ENCODE assay signal across 11 cellular contexts in genomic region chr9:36207016-36207415, GRCh38. TPM values are rescaled to one million over a fixed set of nuclear protein-coding genes. Genes with fewer than 3 reads are reported as not detected.
DNase-seq lines count a peak whose midpoint lies in the region; ATAC-seq and TF ChIP-seq lines count a peak whose summit lies in the region.
"Had no signal": no experiment of that assay in that cellular context is flagged by ENCODE, and none has a peak within 500 bp of the region (broad histone marks: within the 10 kb centered on the region; RNA-seq: fewer than 3 reads in every experiment).

No MANE protein-coding gene starts in this region.

- peak overlapping the region in 9 of 12 donors; percentile 6 to 50 (median 31) for H3K27ac ChIP-seq in heart left ventricle
- H3K27ac ChIP-seq in mesendoderm (ENCODE audit: low read depth, low read length), result no peak overlapping the region
- H3K27ac ChIP-seq in upper lobe of right lung, result no peak overlapping the region

- H3K36me3 ChIP-seq in heart left ventricle (peaks cover 0 to 100% (median 84%) of the 10 kb centered on the region in 9 donors), mesendoderm (ENCODE audit: control insufficient read depth, insufficient read depth, low read length) (peaks cover 26% of the 10 kb centered on the region), upper lobe of right lung (peaks cover 99% of the 10 kb centered on the region)

- H3K79me2 ChIP-seq in mesendoderm (ENCODE audit: control insufficient read depth, insufficient read depth, low read length), result peaks cover 36% of the 10 kb centered on the region

- WGBS in heart left ventricle, 4 donors, result 47 to 74% (median 59%) methylated on average over 4 of the region's 4 CpGs
- WGBS in mesendoderm (ENCODE audit: extremely low coverage, insufficient coverage, low lambda C conversion rate), result no CpG with 5 or more reads among the region's 4 CpGs

- no peak overlapping the region for H3K4ac ChIP-seq in mesendoderm (ENCODE audit: low read depth, low read length)

- H2AK5ac ChIP-seq in mesendoderm (ENCODE audit: low read length), result no peak overlapping the region

- no peak overlapping the region for H2BK5ac ChIP-seq in mesendoderm (ENCODE audit: low read length)

- H3K9ac ChIP-seq in mesendoderm (ENCODE audit: low read length), result no peak overlapping the region

- intact Hi-C loops in heart left ventricle (cut with DNase I), result loop anchor here in 2 of 10 donors (5.0 to 10.0 kb wide), 3 partner anchors 48 to 120 kb away; partner anchors contain the start of gene GNE (in 1 of the 2)
- intact Hi-C loops in cardiac septum (cut with DNase I), result no loop called here
- intact Hi-C loops in upper lobe of right lung (cut with DNase I), result no loop called here

- H3K4me3 ChIP-seq in heart left ventricle (no peak overlapping the region), mesendoderm (ENCODE audit: low read length) (no peak overlapping the region), upper lobe of right lung (no peak overlapping the region)

- no peak overlapping the region for H3K4me3 Mint-ChIP-seq in brain
- H3K4me3 Mint-ChIP-seq: IgD-negative memory B cell had no signal

- TF ChIP-seq CTCF in heart left ventricle (IDR thresholded peaks at IDR 0.05) (no peak), brain (conservative IDR thresholded peaks at IDR 0.05) (no peak), upper lobe of right lung (IDR thresholded peaks at IDR 0.05) (no peak)

- no peak for DNase-seq in heart left ventricle
- no peak for DNase-seq in cardiac septum (ENCODE audit: low spot score)
- DNase-seq in mesendoderm, result peak; percentile 15
- DNase-seq in upper lobe of right lung, result no peak
- no peak for DNase-seq in DMS 273 treated with DMSO at 0.1 percent for 48 hours (lab: John Stamatoyannopoulos, UW)
- no peak for DNase-seq in NCI-H82 (lab: John Stamatoyannopoulos, UW)
- DNase-seq in T-helper 2 cell, result no peak
- DNase-seq: activated CD4-positive, CD25-positive, alpha-beta regulatory T cell treated with anti-CD3 and anti-CD28 coated beads, Interleukin-2, amount 50 U/mL, for 72 hours had no signal

- H3K27me3 Mint-ChIP-seq in brain, result no peaks in the 10 kb centered on the region
- H3K27me3 Mint-ChIP-seq: IgD-negative memory B cell had no signal

- no peak overlapping the region for H2BK120ac ChIP-seq in mesendoderm (ENCODE audit: low read depth, low read length)

- H3K79me1 ChIP-seq in mesendoderm (ENCODE audit: low read length), result peaks cover 33% of the 10 kb centered on the region

- no peak overlapping the region for H3K18ac ChIP-seq in mesendoderm (ENCODE audit: low read length)

- H3K4me2 ChIP-seq in mesendoderm (ENCODE audit: low read length), result no peak overlapping the region

- H3K36me3 Mint-ChIP-seq in brain, result peaks cover 92% of the 10 kb centered on the region

- H3K4me1 ChIP-seq in heart left ventricle, result peaks cover 0 to 68% (median 55%) of the 10 kb centered on the region in 12 donors
- H3K4me1 ChIP-seq in mesendoderm (ENCODE audit: control insufficient read depth, low read depth, low read length), result no peaks in the 10 kb centered on the region
- H3K4me1 ChIP-seq in upper lobe of right lung, result peaks cover 39% of the 10 kb centered on the region

- H3K27me3 ChIP-seq in heart left ventricle (no peaks in the 10 kb centered on the region), mesendoderm (ENCODE audit: insufficient read depth, low read length, poor library complexity) (no peaks in the 10 kb centered on the region), upper lobe of right lung (no peaks in the 10 kb centered on the region)

- H3K27ac Mint-ChIP-seq in brain, result peak overlapping the region in 3 of 5 experiments; percentile 58 to 80 (median 78)
- H3K27ac Mint-ChIP-seq: IgD-negative memory B cell had no signal

- no peak overlapping the region for H3K56ac ChIP-seq in mesendoderm (ENCODE audit: low read length)

- no peak overlapping the region for H3K23ac ChIP-seq in mesendoderm (ENCODE audit: low read length)

- H2BK15ac ChIP-seq in mesendoderm (replicated peaks; ENCODE audit: low read depth), result no peak overlapping the region

- peak in 3 of 4 donors; percentile 17 to 24 (median 19) for ATAC-seq in heart left ventricle
- peak; percentile 28 for ATAC-seq in upper lobe of right lung

- no peak overlapping the region for H4K5ac ChIP-seq in mesendoderm (ENCODE audit: low read length)

- no peak for TF ChIP-seq POLR2A in heart left ventricle (IDR thresholded peaks at IDR 0.05)

- no peaks in the 10 kb centered on the region for H3K9me3 ChIP-seq in heart left ventricle
- no peaks in the 10 kb centered on the region for H3K9me3 ChIP-seq in upper lobe of right lung

- peaks cover 24% of the 10 kb centered on the region for H3K4me1 Mint-ChIP-seq in brain

- no peak overlapping the region for H4K8ac ChIP-seq in mesendoderm (ENCODE audit: low read depth, low read length)

- H3K9me3 Mint-ChIP-seq in brain, result no peaks in the 10 kb centered on the region
- H3K9me3 Mint-ChIP-seq: IgD-negative memory B cell had no signal

RNA-seq across cellular contexts. Expression of gene CLTA, which starts 16.3 kb away (rescaled TPM):
- total RNA-seq in heart left ventricle, result 100 to 1,000 TPM in 1 of 9 donors, 10 to 100 TPM in 8; 43.8 to 123 (median 61.8) TPM
- 100 to 1,000 TPM in 1 of 2 donors, 10 to 100 TPM in 1; 40.8 to 139 TPM for polyA plus RNA-seq in heart left ventricle
- total RNA-seq in cardiac septum, result 58.3 TPM
- polyA plus RNA-seq in brain (ENCODE audit: insufficient read depth, low read depth, low replicate concordance), result 447 TPM
- 250 TPM for polyA plus RNA-seq in mesendoderm (2013, experiment 1 of 2)
- 248 TPM for polyA plus RNA-seq in mesendoderm (2013, experiment 2 of 2)
- total RNA-seq in upper lobe of right lung, result 163 TPM

RNA-seq across cellular contexts. Expression of gene CCIN, which starts 37.8 kb away (rescaled TPM):
- total RNA-seq in heart left ventricle (under 1 TPM in 4 of 9 donors, not detected in 5; 0.09 to 0.20 (median 0.15) TPM), cardiac septum (0.16 TPM), upper lobe of right lung (not detected)
- polyA plus RNA-seq in heart left ventricle (under 1 TPM in 1 of 2 donors, not detected in 1; 0.25 TPM), brain (ENCODE audit: insufficient read depth, low read depth, low replicate concordance) (not detected)
- polyA plus RNA-seq in mesendoderm (2013, experiment 1 of 2), result 0.44 TPM
- polyA plus RNA-seq in mesendoderm (2013, experiment 2 of 2), result 0.56 TPM
- polyA plus RNA-seq: keratinocyte had no signal

RNA-seq across cellular contexts. Expression of gene GNE, which starts 51.2 kb away (rescaled TPM):
- total RNA-seq in heart left ventricle (10 to 100 TPM; 10.4 to 22.0 (median 11.8) TPM), cardiac septum (13.5 TPM), upper lobe of right lung (13.7 TPM)
- polyA plus RNA-seq in heart left ventricle (10 to 100 TPM in 1 of 2 donors, 1 to 10 TPM in 1; 3.7 to 14.0 TPM), brain (ENCODE audit: insufficient read depth, low read depth, low replicate concordance) (26.6 TPM)
- 5.0 TPM for polyA plus RNA-seq in mesendoderm (2013, experiment 1 of 2)
- polyA plus RNA-seq in mesendoderm (2013, experiment 2 of 2), result 4.9 TPM

Comparison
In these comparisons a context has a peak if more than half of its experiments do, and no peak if none do; other contexts are left out.
1. H3K27ac ChIP-seq: peak in heart left ventricle (9 of 12); none in mesendoderm (single experiment) and upper lobe of right lung (single experiment).